Comparison of ENCODE assay signal across 10 cellular contexts in the genomic region with DNA sequence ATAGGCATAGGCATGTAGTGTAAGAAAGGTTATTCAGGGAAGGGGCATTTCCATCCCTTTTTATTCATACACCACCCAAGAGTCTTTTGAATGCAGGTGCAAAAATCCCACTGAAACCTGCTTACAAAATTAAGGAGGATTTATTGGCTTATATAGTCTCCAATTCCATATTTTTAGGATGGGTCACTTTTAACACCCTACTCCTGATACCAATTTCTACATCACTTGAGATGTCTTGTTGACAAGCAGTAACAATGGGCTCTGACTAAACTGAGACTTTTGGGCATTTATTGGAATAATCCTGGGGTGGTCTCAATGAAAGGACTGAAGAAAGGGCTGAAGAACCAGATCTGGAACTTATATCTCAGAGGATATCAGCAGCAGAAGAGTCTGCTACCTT. TPM values are rescaled to one million over a fixed set of nuclear protein-coding genes. Genes with fewer than 3 reads are reported as not detected.
"Had no signal": no experiment of that assay in that cellular context is flagged by ENCODE, and none has a peak within 500 bp of the region (broad histone marks: within the 10 kb centered on the region; RNA-seq: fewer than 3 reads in every experiment).

No MANE protein-coding gene starts in this region.

- H3K9ac ChIP-seq: GM23248 had no signal

- H3K4me2 ChIP-seq: GM23338 had no signal

- DNase-seq: GM23248, GOT3, H7, HCEC 1CT, HFFc6 had no signal

- FAIRE-seq: H1, H54 had no signal

- H3K4me3 ChIP-seq: GM23248, GM23338, HAP-1 had no signal

- H3K27ac ChIP-seq: GM23248 had no signal

- H3K4me1 ChIP-seq: HAP-1 had no signal

- ATAC-seq: GM23338, HCT116 had no signal

- H3K36me3 ChIP-seq: HAP-1 had no signal

- H2AFZ ChIP-seq: GM23248, GM23338 had no signal

RNA-seq across cellular contexts. Expression of a gene that starts 18.9 kb away (rescaled TPM):
- total RNA-seq: GM23248, HFFc6 had no signal
- polyA plus RNA-seq: GM23248 had no signal
